ENCODE assay signal across 16 cellular contexts in the genomic region with DNA sequence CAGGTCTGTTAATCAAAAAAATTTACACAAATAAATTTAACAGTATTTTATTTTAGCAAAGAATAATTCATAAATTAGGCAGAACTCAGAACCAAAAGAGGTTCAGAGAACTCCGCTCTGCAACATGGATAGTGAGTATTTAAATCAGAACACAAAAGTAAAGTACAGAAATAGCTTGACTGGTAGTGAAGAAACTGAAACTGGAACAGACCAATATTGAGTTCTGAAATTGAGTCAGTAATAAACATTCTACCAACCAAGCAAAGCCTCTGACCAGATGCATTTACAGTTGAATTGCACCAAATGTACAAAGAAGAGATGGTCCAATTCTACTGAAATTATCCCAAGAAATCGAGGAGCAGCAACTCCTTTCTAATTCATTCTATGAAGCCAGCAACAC.
DNase-seq lines count a peak whose midpoint lies in the region; ATAC-seq lines count a peak whose summit lies in the region.
"Had no signal": no experiment of that assay in that cellular context is flagged by ENCODE, and none has a peak within 500 bp of the region (broad histone marks: within the 10 kb centered on the region; RNA-seq: fewer than 3 reads in every experiment).

No MANE protein-coding gene starts in this region.

- ATAC-seq in GM18519 (IDR thresholded peaks at IDR 0.05; ENCODE audit: low FRiP score, unreplicated experiment) (peak; percentile 86), GM21381 (IDR thresholded peaks at IDR 0.05; ENCODE audit: unreplicated experiment) (peak; percentile 85), HG02884 (IDR thresholded peaks at IDR 0.05; ENCODE audit: unreplicated experiment) (peak; percentile 76), HG03442 (IDR thresholded peaks at IDR 0.05; ENCODE audit: unreplicated experiment) (peak; percentile 93), HG02970 (IDR thresholded peaks at IDR 0.05; ENCODE audit: low FRiP score, unreplicated experiment) (no peak)
- ATAC-seq: right lobe of liver had no signal

- DNase-seq in globus pallidus (ENCODE audit: low spot score), result no peak
- DNase-seq in COR-L47 (lab: John Stamatoyannopoulos, UW), result no peak
- no peak for DNase-seq in amygdala (lab: John Stamatoyannopoulos, UW)
- DNase-seq: activated CD4-positive, alpha-beta T cell treated with anti-CD3 and anti-CD28 coated beads, Interleukin-2, amount 50 U/mL, for 4 hours; aorta; NCI-H1105; NCI-H446; right lobe of liver; stimulated activated CD4-positive, alpha-beta T cell treated with anti-CD3 and anti-CD28 coated beads, Interleukin-4, amount 100 ng/mL, for 4 hours; stimulated activated naive CD4-positive, alpha-beta T cell treated with Interleukin-2 at 50 U/mL for 16 hours; T-helper 9 cell had no signal
